ENCODE assay signal across 1 cellular context in genomic region chr5:177086918-177087706, GRCh38.
A peak's percentile ranks its signal among the peaks of the same experiment; 100 is the strongest.
TF ChIP-seq lines count a peak whose summit lies in the region.

No MANE protein-coding gene starts in this region.

TF ChIP-seq in HepG2, 621 proteins besides CTCF, POLR2A, EP300 and RAD21 (continued from another document and continues in another):
- TF ChIP-seq REST (IDR thresholded peaks at IDR 0.05; ENCODE audit: borderline replicate concordance in 1 of 2, low read depth in 1 of 2, low read length in 2 of 2) (peak in 1 of 2 experiments; percentile 67; a peak in 1 of 4 replicates), ZNF747 (CRISPR knock-in tag; IDR thresholded peaks at IDR 0.05; ENCODE audit: borderline replicate concordance) (peak; percentile 80; the same call in 1 of the 2 replicates), SMARCE1 (IDR thresholded peaks at IDR 0.05; ENCODE audit: borderline replicate concordance) (no peak), ELF1 (CRISPR knock-in tag; IDR thresholded peaks at IDR 0.05) (no peak), BCL3 (CRISPR knock-in tag; IDR thresholded peaks at IDR 0.05) (peak; percentile 48; the same call in 1 of the 2 replicates), ZNF660 (CRISPR knock-in tag; IDR thresholded peaks at IDR 0.05; ENCODE audit: borderline replicate concordance, low read depth) (0 out of 2 replicates have a peak, but pooled peaks have one; percentile 78), GLI4 (CRISPR knock-in tag; IDR thresholded peaks at IDR 0.05; ENCODE audit: borderline replicate concordance) (no peak; the same call in 1 of the 2 replicates), MLX (CRISPR knock-in tag; IDR thresholded peaks at IDR 0.05) (peak; percentile 24; the same call in 1 of the 2 replicates), ZSCAN20 (CRISPR knock-in tag; IDR thresholded peaks at IDR 0.05; ENCODE audit: borderline replicate concordance) (peak; percentile 91), SOX6 (IDR thresholded peaks at IDR 0.05) (no peak), SOX6 (CRISPR knock-in tag; IDR thresholded peaks at IDR 0.05) (peak; percentile 90), SAFB2 (CRISPR knock-in tag; IDR thresholded peaks at IDR 0.05; ENCODE audit: borderline replicate concordance, low read depth) (peak; percentile 45; the same call in 1 of the 2 replicates), NR3C1 (CRISPR knock-in tag; IDR thresholded peaks at IDR 0.05) (0 out of 2 replicates have a peak, but pooled peaks have one; percentile 62), ZNF382 (CRISPR knock-in tag; IDR thresholded peaks at IDR 0.05; ENCODE audit: borderline replicate concordance) (no peak), TCF7 (IDR thresholded peaks at IDR 0.05; ENCODE audit: low read depth) (peak; percentile 28; the same call in 1 of the 2 replicates), CBX5 (CRISPR knock-in tag; IDR thresholded peaks at IDR 0.05; ENCODE audit: borderline replicate concordance) (no peak; the same call in 1 of the 2 replicates), ZNF891 (CRISPR knock-in tag; IDR thresholded peaks at IDR 0.05) (peak; percentile 91), TAF15 (IDR thresholded peaks at IDR 0.05; ENCODE audit: low read depth, low read length, poor library complexity, severe bottlenecking) (peak; percentile 68), ZNF24 (IDR thresholded peaks at IDR 0.05) (peak; percentile 28; the same call in 1 of the 2 replicates), AGO1 (IDR thresholded peaks at IDR 0.05; ENCODE audit: low read depth, low read length, poor library complexity, severe bottlenecking) (peak; percentile 31), PCBP1 (IDR thresholded peaks at IDR 0.05; ENCODE audit: borderline replicate concordance, low read depth, low read length) (no peak), GPN1 (CRISPR knock-in tag; IDR thresholded peaks at IDR 0.05; ENCODE audit: borderline replicate concordance) (no peak), MEIS2 (CRISPR knock-in tag; IDR thresholded peaks at IDR 0.05) (peak; percentile 72), ARNT (IDR thresholded peaks at IDR 0.05) (no peak), NFKB2 (CRISPR knock-in tag; IDR thresholded peaks at IDR 0.05; ENCODE audit: borderline replicate concordance) (peak; percentile 43; the same call in 1 of the 2 replicates), ZNF260 (CRISPR knock-in tag; IDR thresholded peaks at IDR 0.05; ENCODE audit: borderline replicate concordance, low read depth) (no peak), TRIM22 (IDR thresholded peaks at IDR 0.05) (no peak), ZSCAN12 (CRISPR knock-in tag; IDR thresholded peaks at IDR 0.05) (no peak; the same call in 1 of the 2 replicates), HOXA5 (CRISPR knock-in tag; IDR thresholded peaks at IDR 0.05) (no peak), SNAPC5 (CRISPR knock-in tag; IDR thresholded peaks at IDR 0.05; ENCODE audit: borderline replicate concordance) (no peak), ZNF652 (CRISPR knock-in tag; IDR thresholded peaks at IDR 0.05; ENCODE audit: borderline replicate concordance, low read depth) (no peak), NR0B2 (CRISPR knock-in tag; IDR thresholded peaks at IDR 0.05) (peak; percentile 40), ZNF180 (CRISPR knock-in tag; IDR thresholded peaks at IDR 0.05; ENCODE audit: borderline replicate concordance, low read depth) (no peak), NCOA2 (CRISPR knock-in tag; IDR thresholded peaks at IDR 0.05) (peak; percentile 91), MLXIP (CRISPR knock-in tag; IDR thresholded peaks at IDR 0.05; ENCODE audit: borderline replicate concordance) (0 out of 2 replicates have a peak, but pooled peaks have one; percentile 35), SP140L (CRISPR knock-in tag; IDR thresholded peaks at IDR 0.05; ENCODE audit: borderline replicate concordance) (no peak), ZNF792 (CRISPR knock-in tag; IDR thresholded peaks at IDR 0.05) (no peak; the same call in 1 of the 2 replicates), RXRB (CRISPR knock-in tag; IDR thresholded peaks at IDR 0.05; ENCODE audit: borderline replicate concordance) (peak; percentile 78), ZGPAT (CRISPR knock-in tag; IDR thresholded peaks at IDR 0.05) (peak; percentile 95), NFE2L2 (IDR thresholded peaks at IDR 0.05; ENCODE audit: low read length) (no peak), MEIS1 (CRISPR knock-in tag; IDR thresholded peaks at IDR 0.05; ENCODE audit: borderline replicate concordance) (peak; percentile 34; the same call in 1 of the 2 replicates), ZC3H4 (CRISPR knock-in tag; IDR thresholded peaks at IDR 0.05; ENCODE audit: borderline replicate concordance) (no peak), SIX1 (CRISPR knock-in tag; IDR thresholded peaks at IDR 0.05; ENCODE audit: borderline replicate concordance) (no peak), ZNF282 (IDR thresholded peaks at IDR 0.05; ENCODE audit: partially characterized antibody) (no peak), ZSCAN9 (CRISPR knock-in tag; IDR thresholded peaks at IDR 0.05; ENCODE audit: borderline replicate concordance) (0 out of 2 replicates have a peak, but pooled peaks have one; percentile 63), FIP1L1 (IDR thresholded peaks at IDR 0.05; ENCODE audit: borderline replicate concordance, insufficient read depth, low read depth, low read length) (no peak), ZBTB33 (CRISPR knock-in tag; IDR thresholded peaks at IDR 0.05) (0 out of 2 replicates have a peak, but pooled peaks have one; percentile 50), ZFP90 (CRISPR knock-in tag; IDR thresholded peaks at IDR 0.05; ENCODE audit: borderline replicate concordance) (no peak; the same call in none of the 2 replicates), ZNF331 (CRISPR knock-in tag; IDR thresholded peaks at IDR 0.05) (peak; percentile 56; the same call in 1 of the 2 replicates), TBL1XR1 (IDR thresholded peaks at IDR 0.05; ENCODE audit: borderline replicate concordance, low read length, partially characterized antibody) (peak; percentile 29), ZFX (CRISPR knock-in tag; IDR thresholded peaks at IDR 0.05; ENCODE audit: low read depth) (peak; percentile 84), IRF9 (CRISPR knock-in tag; IDR thresholded peaks at IDR 0.05; ENCODE audit: borderline replicate concordance) (peak; percentile 98), CEBPG (CRISPR knock-in tag; IDR thresholded peaks at IDR 0.05) (peak; percentile 33; the same call in 1 of the 2 replicates), ZNF879 (CRISPR knock-in tag; IDR thresholded peaks at IDR 0.05) (no peak; the same call in 1 of the 2 replicates)
